Comparison of ENCODE assay signal across 23 cellular contexts in the genomic region with DNA sequence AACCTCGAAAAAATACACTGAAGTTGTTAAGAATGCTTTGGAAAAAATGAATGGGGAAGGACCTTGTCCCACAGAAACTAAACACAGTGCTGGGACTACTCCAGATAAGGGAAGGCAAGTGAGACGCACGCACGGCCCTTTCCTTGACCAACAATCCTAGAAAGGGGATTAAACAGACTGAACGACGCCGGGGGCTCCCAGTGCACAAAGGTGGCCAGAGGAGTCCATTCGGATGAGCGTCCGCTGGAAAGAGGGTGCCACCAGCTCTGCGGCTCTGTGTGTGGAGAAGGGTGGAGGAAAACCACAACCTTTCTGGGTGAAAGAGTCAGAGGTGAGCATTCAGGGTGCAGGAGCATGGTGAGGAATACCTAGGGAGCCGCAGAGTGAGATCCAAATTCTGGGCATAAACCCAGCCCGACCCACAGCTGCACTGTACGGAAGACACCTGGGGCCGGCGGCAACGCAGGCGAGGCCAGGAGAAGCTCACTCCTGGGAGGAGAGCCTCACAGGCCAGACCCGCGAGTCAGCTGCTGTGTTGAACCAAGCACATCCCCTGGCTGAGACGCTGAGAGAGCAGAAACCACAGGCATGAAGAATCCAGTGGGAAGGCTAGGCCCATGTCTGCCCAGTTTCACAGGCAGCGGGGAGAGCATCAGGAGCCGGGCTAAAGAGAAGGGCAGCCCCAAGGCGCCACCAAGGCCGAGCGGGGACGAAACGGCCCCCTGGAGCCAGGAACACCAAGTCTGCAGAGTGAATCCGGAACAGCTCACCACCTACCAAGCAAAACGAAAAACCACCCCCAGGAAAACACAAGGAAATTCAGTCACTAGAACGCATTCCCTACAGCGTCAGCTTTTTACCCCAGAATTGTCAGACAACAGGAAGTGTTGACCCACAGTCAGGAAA.
A peak's percentile ranks its signal among the peaks of the same experiment; 100 is the strongest.
DNase-seq lines count a peak whose midpoint lies in the region; ATAC-seq and TF ChIP-seq lines count a peak whose summit lies in the region.
"Had no signal": no experiment of that assay in that cellular context is flagged by ENCODE, and none has a peak within 500 bp of the region (broad histone marks: within the 10 kb centered on the region; RNA-seq: fewer than 3 reads in every experiment).

No MANE protein-coding gene starts in this region.

- peak; percentile 6 for DNase-seq in left ventricle myocardium inferior
- no peak for DNase-seq in cardiac septum (ENCODE audit: low spot score)
- peak; percentile 47 for DNase-seq in astrocyte of the hippocampus (ENCODE audit: low read depth, low spot score)
- peak; percentile 5 for DNase-seq in myocyte (ENCODE audit: low read depth)
- no peak for DNase-seq in AG08395 (ENCODE audit: low spot score)
- DNase-seq in NCI-H2081 treated with DMSO at 0.1 percent for 48 hours (lab: John Stamatoyannopoulos, UW), result no peak
- DNase-seq: CD4-positive, CD25-positive, alpha-beta regulatory T cell; DMS79 treated with DMSO at 0.1 percent for 48 hours; GM23248; H9; HFFc6; MV-4-11; NCI-H1105 treated with DMSO at 0.1 percent for 48 hours; NCI-H2029 treated with DMSO at 0.1 percent for 48 hours; NCI-H2171; NCI-H524 treated with DMSO at 0.1 percent for 48 hours; NCI-H82; SJCRH30 had no signal

- no peak overlapping the region for H3K4me3 ChIP-seq in left ventricle myocardium inferior
- H3K4me3 ChIP-seq: A549, GM12878, GM23248, SJCRH30 had no signal

- H3K36me3 ChIP-seq in left ventricle myocardium inferior, result no peaks in the 10 kb centered on the region
- H3K36me3 ChIP-seq: SJCRH30 had no signal

- H3K9me3 ChIP-seq in left ventricle myocardium inferior (replicated peaks), result peaks cover 14% of the 10 kb centered on the region
- H3K9me3 ChIP-seq: A549, SJCRH30 had no signal

- intact Hi-C loops in left ventricle myocardium inferior (cut with micrococcal nuclease), result no loop called here
- intact Hi-C loops in cardiac septum (cut with DNase I), result no loop called here

- H3K27ac ChIP-seq in left ventricle myocardium inferior (replicated peaks), result no peak overlapping the region
- H3K27ac ChIP-seq: A549, GM23248, HL-60, SJCRH30 had no signal

- peaks cover 54% of the 10 kb centered on the region for H3K27me3 ChIP-seq in left ventricle myocardium inferior (ENCODE audit: low read depth)

- no peak for TF ChIP-seq CTCF in left ventricle myocardium inferior (IDR thresholded peaks at IDR 0.05; ENCODE audit: borderline replicate concordance)

- ATAC-seq in HG02571 (IDR thresholded peaks at IDR 0.05; ENCODE audit: unreplicated experiment), result no peak
- ATAC-seq: A549, GM12878, Panc1 had no signal

- H3K4me1 ChIP-seq in left ventricle myocardium inferior, result peaks cover 15% of the 10 kb centered on the region
- H3K4me1 ChIP-seq: A549, SJCRH30 had no signal

Comparison
In these comparisons a context has a peak if more than half of its experiments do, and no peak if none do; other contexts are left out.
1. DNase-seq: peak in left ventricle myocardium inferior (single experiment), astrocyte of the hippocampus (single experiment) and myocyte (single experiment); none in cardiac septum (single experiment), AG08395 (single experiment) and NCI-H2081 treated with DMSO at 0.1 percent for 48 hours (single experiment).